In genomic region chr11:108803781-108804180, GRCh38 we compare ENCODE assay signal across 32 cellular contexts.
DNase-seq lines count a peak whose midpoint lies in the region; ATAC-seq and TF ChIP-seq lines count a peak whose summit lies in the region.
"Had no signal": no experiment of that assay in that cellular context is flagged by ENCODE, and none has a peak within 500 bp of the region (broad histone marks: within the 10 kb centered on the region; RNA-seq: fewer than 3 reads in every experiment).

No MANE protein-coding gene starts in this region.

- no peak overlapping the region for H3K27ac ChIP-seq in brain microvascular endothelial cell
- H3K27ac ChIP-seq in MM.1S (ENCODE audit: low read length), result no peak overlapping the region
- H3K27ac ChIP-seq: body of pancreas, heart left ventricle, PC-9, psoas muscle, sigmoid colon, SK-N-MC, tibial artery, vagina had no signal

- ATAC-seq in GM21381 (IDR thresholded peaks at IDR 0.05; ENCODE audit: unreplicated experiment) (no peak), HG03457 (IDR thresholded peaks at IDR 0.05; ENCODE audit: unreplicated experiment) (no peak)
- ATAC-seq: body of pancreas; heart left ventricle; naive thymus-derived CD4-positive, alpha-beta T cell; psoas muscle had no signal

- no peaks in the 10 kb centered on the region for H3F3A ChIP-seq in MM.1S (ENCODE audit: insufficient read depth, low read length)

- no peaks in the 10 kb centered on the region for H3K9me3 ChIP-seq in MM.1S (replicated peaks; ENCODE audit: insufficient read depth, low read length)
- H3K9me3 ChIP-seq: body of pancreas, heart left ventricle, psoas muscle, sigmoid colon, tibial artery, vagina had no signal

- H3K36me3 ChIP-seq in brain microvascular endothelial cell (replicated peaks) (no peaks in the 10 kb centered on the region), MM.1S (replicated peaks; ENCODE audit: insufficient read depth, low read length) (no peaks in the 10 kb centered on the region)
- H3K36me3 ChIP-seq: heart left ventricle, sigmoid colon, tibial artery, vagina had no signal

- in situ Hi-C loops in brain microvascular endothelial cell (cut with HindIII; ENCODE audit: low pct_ligation_motif_present, low sequenced_read_pairs), result no loop called here

- H3K9ac ChIP-seq in MM.1S (ENCODE audit: low read length), result no peak overlapping the region

- no peak overlapping the region for H3K4me2 ChIP-seq in MM.1S (ENCODE audit: low read depth, low read length)
- H3K4me2 ChIP-seq: PC-9 had no signal

- no peaks in the 10 kb centered on the region for H3K4me1 ChIP-seq in MM.1S (ENCODE audit: low read length)
- H3K4me1 ChIP-seq: sigmoid colon had no signal

- H4K20me1 ChIP-seq in MM.1S (ENCODE audit: insufficient read depth, low read length), result no peaks in the 10 kb centered on the region

- TF ChIP-seq CTCF in brain microvascular endothelial cell (IDR thresholded peaks at IDR 0.05; ENCODE audit: low read depth, low read length, missing control alignments) (no peak), MM.1S (IDR thresholded peaks at IDR 0.05; ENCODE audit: low read length) (no peak)

- no peaks in the 10 kb centered on the region for H3K27me3 ChIP-seq in brain microvascular endothelial cell (replicated peaks)
- no peaks in the 10 kb centered on the region for H3K27me3 ChIP-seq in MM.1S (replicated peaks; ENCODE audit: insufficient read depth, low read length)
- H3K27me3 ChIP-seq: body of pancreas, heart left ventricle, sigmoid colon, tibial artery, vagina had no signal

- DNase-seq in GM04503 (ENCODE audit: low read depth) (peak; percentile 31), brain microvascular endothelial cell (peak; percentile 18), fibroblast of the conjunctiva (ENCODE audit: low read depth) (peak; percentile 3), occipital lobe (lab: John Stamatoyannopoulos, UW) (no peak), MM.1S (no peak)
- DNase-seq: activated B cell treated with CpG ODN at 0.5 μM for 24 hours; activated CD4-positive, alpha-beta T cell treated with anti-CD3 and anti-CD28 coated beads, Interleukin-2, amount 50 U/mL, for 1 hour; activated effector memory CD4-positive, alpha-beta T cell treated with Interleukin-2 at 50 U/mL for 16 hours; activated T-cell treated with anti-CD3 and anti-CD28 coated beads, Interleukin-2, amount 50 U/mL, for 1 hour; body of pancreas; Calu3; DMS79 treated with DMSO at 0.1 percent for 48 hours; foreskin melanocyte; H7; heart left ventricle; Kasumi-1; midbrain; naive thymus-derived CD4-positive, alpha-beta T cell; NCI-H1417 treated with DMSO at 0.1 percent for 48 hours; NCI-H2081; NCI-H526 treated with DMSO at 0.1 percent for 48 hours; nucleus accumbens; PC-9; psoas muscle; sigmoid colon; stimulated activated CD4-positive, alpha-beta T cell treated with anti-CD3 and anti-CD28 coated beads, Interleukin-4, amount 100 ng/mL, for 24 hours; T-helper 1 cell; tibial artery had no signal

- H2AFZ ChIP-seq in MM.1S (ENCODE audit: low read length), result no peak overlapping the region
- H2AFZ ChIP-seq: PC-9 had no signal

- H3K79me2 ChIP-seq in MM.1S (ENCODE audit: low read length), result peaks cover 10% of the 10 kb centered on the region

- no peaks in the 10 kb centered on the region for H3K9me2 ChIP-seq in MM.1S (replicated peaks; ENCODE audit: insufficient read depth, low read length)

- H3K4me3 ChIP-seq in brain microvascular endothelial cell (ENCODE audit: low read depth, low read length) (no peak overlapping the region), MM.1S (ENCODE audit: low read length) (no peak overlapping the region)
- H3K4me3 ChIP-seq: body of pancreas, heart left ventricle, PC-9, psoas muscle, sigmoid colon, SK-N-MC, tibial artery, vagina had no signal

Comparison
In these comparisons a context has a peak if more than half of its experiments do, and no peak if none do; other contexts are left out.
1. DNase-seq: peak in GM04503 (single experiment), brain microvascular endothelial cell (single experiment) and fibroblast of the conjunctiva (single experiment); none in occipital lobe (single experiment) and MM.1S (single experiment).